ENCODE assay signal across 8 cellular contexts in the genomic region with DNA sequence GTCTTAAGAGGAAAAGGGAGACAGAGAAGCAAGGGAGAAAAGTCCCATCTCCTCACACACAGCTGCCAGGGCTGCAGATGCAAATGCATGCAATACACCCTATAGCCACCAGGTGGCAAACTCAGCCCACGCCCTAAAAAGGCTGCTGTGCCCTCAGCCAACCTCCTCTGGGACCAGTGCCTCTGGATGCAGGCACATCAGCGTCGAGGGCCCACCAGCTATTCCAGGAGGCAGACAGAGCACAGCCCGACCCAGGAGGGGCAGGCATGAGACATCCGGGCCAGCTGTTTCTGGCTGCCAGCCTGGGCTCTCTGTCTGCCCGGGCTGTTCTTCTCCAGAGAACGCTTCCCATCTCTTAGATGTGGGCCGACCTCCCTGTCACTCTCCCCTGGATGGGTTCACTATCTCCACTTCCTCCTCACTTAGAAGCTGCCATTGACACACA. TPM values are rescaled to one million over a fixed set of nuclear protein-coding genes. Genes with fewer than 3 reads are reported as not detected.
DNase-seq lines count a peak whose midpoint lies in the region; ATAC-seq lines count a peak whose summit lies in the region.

No MANE protein-coding gene starts in this region.

- peaks cover 36 to 42% (median 42%) of the 10 kb centered on the region in 3 donors for H3K4me1 Mint-ChIP-seq in CD8-positive, alpha-beta memory T cell

- H3K36me3 ChIP-seq in CD8-positive, alpha-beta memory T cell (ENCODE audit: insufficient read depth, low read length) = peaks cover 5% of the 10 kb centered on the region

- CTCF ChIA-PET in CD8-positive, alpha-beta memory T cell (lab: Charles Lee) = interaction anchor here (0.7 to 16.2 kb wide), 36 partner anchors 8 to 257 kb away, joined by 3 to 325 read pairs (median 4); a partner anchor contains a TSS

- H3K27ac ChIP-seq in CD8-positive, alpha-beta memory T cell (ENCODE audit: low read depth, low read length) = no peak overlapping the region

- POLR2A ChIA-PET in CD8-positive, alpha-beta memory T cell (lab: Charles Lee) = interaction anchor here (1.5 to 1.6 kb wide), 2 partner anchors 72 to 120 kb away, joined by 5 to 6 read pairs; no protein-coding TSS in a partner anchor

- H3K4me3 Mint-ChIP-seq in CD8-positive, alpha-beta memory T cell = peak overlapping the region in 1 of 7 donors; percentile 29

- peak; percentile 58 for ATAC-seq in HG02885 (IDR thresholded peaks at IDR 0.05; ENCODE audit: poor library complexity, unreplicated experiment)
- no peak for ATAC-seq in GM19455 (IDR thresholded peaks at IDR 0.05; ENCODE audit: unreplicated experiment)

- DNase-seq in CD8-positive, alpha-beta memory T cell = peak; percentile 51 to 78 (median 60)
- peak; percentile 69 for DNase-seq in NCI-H774 (lab: John Stamatoyannopoulos, UW)
- peak; percentile 42 to 52 for DNase-seq in activated CD8-positive, alpha-beta memory T cell treated with anti-CD3 and anti-CD28 coated beads for 1 hour (ENCODE audit: extremely low read depth in 1 of 2, low read depth in 1 of 2)
- DNase-seq in effector CD8-positive, alpha-beta T cell (lab: John Stamatoyannopoulos, UW) = peak; percentile 61
- peak; percentile 89 for DNase-seq in medulla oblongata (ENCODE audit: extremely low spot score)
- DNase-seq in stimulated activated CD8-positive, alpha-beta memory T cell treated with anti-CD3 and anti-CD28 coated beads, Interleukin-12 subunit alpha, Interleukin-12 subunit beta, amount 100 ng/mL, for 24 hours (ENCODE audit: extremely low read depth) = peak; percentile 21

- no peaks in the 10 kb centered on the region for H3K9me3 Mint-ChIP-seq in CD8-positive, alpha-beta memory T cell

- peaks cover 12 to 52% (median 21%) of the 10 kb centered on the region in 3 donors for H3K36me3 Mint-ChIP-seq in CD8-positive, alpha-beta memory T cell

- H3K27ac Mint-ChIP-seq in CD8-positive, alpha-beta memory T cell = peak overlapping the region in 7 of 8 donors; percentile 71 to 84 (median 80)

- peaks cover 35% of the 10 kb centered on the region for H3K4me1 ChIP-seq in CD8-positive, alpha-beta memory T cell (ENCODE audit: insufficient read depth, low read length)

- no peaks in the 10 kb centered on the region for H3K27me3 ChIP-seq in CD8-positive, alpha-beta memory T cell (ENCODE audit: insufficient read depth, low read length, poor library complexity, severe bottlenecking)

- no peak overlapping the region for H3K4me3 ChIP-seq in CD8-positive, alpha-beta memory T cell (ENCODE audit: low read length)

- H3K9me3 ChIP-seq in CD8-positive, alpha-beta memory T cell (ENCODE audit: low read length) = no peaks in the 10 kb centered on the region

- H3K27me3 Mint-ChIP-seq in CD8-positive, alpha-beta memory T cell = no peaks in the 10 kb centered on the region

RNA-seq across cellular contexts. Expression of a gene that starts 39.7 kb away (rescaled TPM):
- under 1 TPM in 1 of 2 experiments, not detected in 1; 0.09 TPM for total RNA-seq in CD8-positive, alpha-beta memory T cell
- 0.23 TPM for polyA plus RNA-seq in CD8-positive, alpha-beta memory T cell

Comparison
In these comparisons a context has a peak if more than half of its experiments do, and no peak if none do; other contexts are left out.
1. DNase-seq: peak in every context shown above with its lines; median percentile 89 in medulla oblongata; 69 in NCI-H774; 61 in effector CD8-positive, alpha-beta T cell; 60 in CD8-positive, alpha-beta memory T cell; 47 in activated CD8-positive, alpha-beta memory T cell treated with anti-CD3 and anti-CD28 coated beads for 1 hour; 21 in stimulated activated CD8-positive, alpha-beta memory T cell treated with anti-CD3 and anti-CD28 coated beads, Interleukin-12 subunit alpha, Interleukin-12 subunit beta, amount 100 ng/mL, for 24 hours.